Comparison of ENCODE assay signal across 1 cellular context in genomic region chr13:65236841-65237418, GRCh38.
A peak's percentile ranks its signal among the peaks of the same experiment; 100 is the strongest.
TF ChIP-seq lines count a peak whose summit lies in the region.

No MANE protein-coding gene starts in this region.

TF ChIP-seq in H1, 55 proteins besides CTCF, POLR2A, EP300 and RAD21:
- TF ChIP-seq HDAC2 (IDR thresholded peaks at IDR 0.05; ENCODE audit: borderline replicate concordance in 1 of 2, low read depth in 2 of 2, low read length in 2 of 2) (0 out of 4 replicates have a peak, but pooled peaks of 1 of the 2 experiments have one; percentile 59), JUND (IDR thresholded peaks at IDR 0.05; ENCODE audit: low read length) (0 out of 2 replicates have a peak, but pooled peaks have one; percentile 12), YY1 (IDR thresholded peaks at IDR 0.05; ENCODE audit: low read depth, low read length) (peak; percentile 85), POU5F1 (IDR thresholded peaks at IDR 0.05; ENCODE audit: low read depth, low read length) (0 out of 2 replicates have a peak, but pooled peaks have one; percentile 11), CEBPB (IDR thresholded peaks at IDR 0.05; ENCODE audit: low read depth, low read length) (peak; percentile 84), SP1 (IDR thresholded peaks at IDR 0.05; ENCODE audit: low read depth, low read length) (peak; percentile 28; the same call in 1 of the 2 replicates), TCF12 (IDR thresholded peaks at IDR 0.05; ENCODE audit: low read depth, low read length) (0 out of 2 replicates have a peak, but pooled peaks have one; percentile 35), RFX5 (IDR thresholded peaks at IDR 0.05; ENCODE audit: borderline replicate concordance, low read depth, low read length) (no peak), SIN3A (conservative IDR thresholded peaks at IDR 0.05 in 1 of 2, IDR thresholded peaks at IDR 0.05 in 1 of 2; ENCODE audit: low read depth in 1 of 2, low read length in 2 of 2) (no peak), PHF8 (conservative IDR thresholded peaks at IDR 0.05; ENCODE audit: low read depth, low read length) (no peak), ATF2 (IDR thresholded peaks at IDR 0.05; ENCODE audit: low read length) (0 out of 2 replicates have a peak, but pooled peaks have one; percentile 21), BACH1 (IDR thresholded peaks at IDR 0.05; ENCODE audit: low read length) (no peak), TAF7 (optimal IDR thresholded peaks at IDR 0.05; ENCODE audit: borderline replicate concordance, low read depth, low read length) (no peak), NRF1 (IDR thresholded peaks at IDR 0.05; ENCODE audit: low read depth, low read length) (no peak)
